ENCODE assay signal across 15 cellular contexts in genomic region chr9:131263701-131264100, GRCh38. TPM values are rescaled to one million over a fixed set of nuclear protein-coding genes. Genes with fewer than 3 reads are reported as not detected.
DNase-seq lines count a peak whose midpoint lies in the region; ATAC-seq and TF ChIP-seq lines count a peak whose summit lies in the region.
"Had no signal": no experiment of that assay in that cellular context is flagged by ENCODE, and none has a peak within 500 bp of the region (broad histone marks: within the 10 kb centered on the region; RNA-seq: fewer than 3 reads in every experiment).

No MANE protein-coding gene starts in this region.

- peaks cover 17 to 71% (median 55%) of the 10 kb centered on the region in 9 donors for H3K4me1 ChIP-seq in heart right ventricle
- H3K4me1 ChIP-seq: pancreas had no signal

- CTCF ChIA-PET in activated CD4-positive, alpha-beta memory T cell treated with anti-CD3 and anti-CD28 coated beads for 36 hours (lab: Charles Lee), result interaction anchor here (1.4 kb wide), 1 partner anchor 11 kb away, joined by 4 read pairs; no protein-coding TSS in a partner anchor

- no peak overlapping the region for H3K4me3 Mint-ChIP-seq in activated CD4-positive, alpha-beta memory T cell treated with anti-CD3 and anti-CD28 coated beads for 36 hours
- no peak overlapping the region for H3K4me3 Mint-ChIP-seq in stimulated activated naive B cell treated with anti-CD40 and anti-IgM and Interleukin-4, amounts not matched to agents 10 μg/mL and 1 μg/mL and 100 μg/mL, for 72 hours

- H3K27ac Mint-ChIP-seq in activated CD4-positive, alpha-beta memory T cell treated with anti-CD3 and anti-CD28 coated beads for 36 hours, result peak overlapping the region; percentile 97
- peak overlapping the region; percentile 73 for H3K27ac Mint-ChIP-seq in stimulated activated naive B cell treated with anti-CD40 and anti-IgM and Interleukin-4, amounts not matched to agents 10 μg/mL and 1 μg/mL and 100 μg/mL, for 72 hours

- no peaks in the 10 kb centered on the region for H3K27me3 ChIP-seq in heart right ventricle
- H3K27me3 ChIP-seq: adrenal gland, pancreas had no signal

- ATAC-seq in heart right ventricle (no peak), Right ventricle myocardium superior (ENCODE audit: poor library complexity) (no peak)
- ATAC-seq in stimulated activated naive B cell treated with anti-CD40 and anti-IgM and Interleukin-4, amounts not matched to agents 10 μg/mL and 1 μg/mL and 100 μg/mL, for 72 hours (replicated peaks), result no peak
- ATAC-seq: pancreas had no signal

- intact Hi-C loops in heart right ventricle (cut with DNase I) (no loop called here), Right ventricle myocardium superior (cut with DNase I) (no loop called here)
- intact Hi-C loops in activated CD4-positive, alpha-beta memory T cell treated with anti-CD3 and anti-CD28 coated beads for 36 hours (cut with micrococcal nuclease), result no loop called here

- no peak for DNase-seq in heart right ventricle
- no peak for DNase-seq in Right ventricle myocardium superior
- no peak for DNase-seq in activated CD4-positive, alpha-beta memory T cell treated with anti-CD3 and anti-CD28 coated beads for 36 hours
- DNase-seq in iPS-NIHi11 (ENCODE audit: low spot score), result peak; percentile 5
- DNase-seq in stimulated activated naive B cell treated with anti-CD40 and anti-IgM and Interleukin-4, amounts not matched to agents 10 μg/mL and 1 μg/mL and 100 μg/mL, for 72 hours, result no peak
- DNase-seq in medulla oblongata (ENCODE audit: extremely low spot score), result no peak
- DNase-seq in NCI-H1092 (lab: John Stamatoyannopoulos, UW), result no peak
- DNase-seq in NCI-H2107 (lab: John Stamatoyannopoulos, UW), result no peak
- DNase-seq: activated CD4-positive, alpha-beta T cell treated with anti-CD3 and anti-CD28 coated beads, Interleukin-2, amount 50 U/mL, for 4 hours; adrenal gland; NCI-H1048; NCI-H2171; NK-92 treated with Interleukin-12 subunit alpha and Interleukin-12 subunit beta, amount 100 ng/mL, for 24 hours; pancreas; small intestine had no signal

- no peak overlapping the region for H3K4me3 ChIP-seq in heart right ventricle
- H3K4me3 ChIP-seq: adrenal gland, pancreas had no signal

- no peaks in the 10 kb centered on the region for H3K9me3 ChIP-seq in heart right ventricle
- H3K9me3 ChIP-seq: adrenal gland, pancreas had no signal

- TF ChIP-seq CTCF in heart right ventricle (IDR thresholded peaks at IDR 0.05), result no peak

- peaks cover 0 to 55% (median 30%) of the 10 kb centered on the region in 9 donors for H3K36me3 ChIP-seq in heart right ventricle
- H3K36me3 ChIP-seq: pancreas had no signal

- H3K27ac ChIP-seq in heart right ventricle, result peak overlapping the region in 9 of 10 donors; percentile 14 to 99 (median 60)
- H3K27ac ChIP-seq: adrenal gland, pancreas had no signal

- 85% methylated on average over 6 of the region's 6 CpGs for WGBS in heart right ventricle, 2 donors

- POLR2A ChIA-PET in activated CD4-positive, alpha-beta memory T cell treated with anti-CD3 and anti-CD28 coated beads for 36 hours (lab: Charles Lee), result interaction anchor here (1.4 to 1.5 kb wide), 2 partner anchors 9 to 10 kb away, joined by 3 to 6 read pairs; no protein-coding TSS in a partner anchor

- no peaks in the 10 kb centered on the region for H3K27me3 Mint-ChIP-seq in activated CD4-positive, alpha-beta memory T cell treated with anti-CD3 and anti-CD28 coated beads for 36 hours
- no peaks in the 10 kb centered on the region for H3K27me3 Mint-ChIP-seq in stimulated activated naive B cell treated with anti-CD40 and anti-IgM and Interleukin-4, amounts not matched to agents 10 μg/mL and 1 μg/mL and 100 μg/mL, for 72 hours

- H3K36me3 Mint-ChIP-seq in activated CD4-positive, alpha-beta memory T cell treated with anti-CD3 and anti-CD28 coated beads for 36 hours, result peaks cover 33% of the 10 kb centered on the region
- H3K36me3 Mint-ChIP-seq in stimulated activated naive B cell treated with anti-CD40 and anti-IgM and Interleukin-4, amounts not matched to agents 10 μg/mL and 1 μg/mL and 100 μg/mL, for 72 hours, result peaks cover 22 to 41% of the 10 kb centered on the region in 2 donors

- H3K9me3 Mint-ChIP-seq in activated CD4-positive, alpha-beta memory T cell treated with anti-CD3 and anti-CD28 coated beads for 36 hours, result no peaks in the 10 kb centered on the region
- no peaks in the 10 kb centered on the region for H3K9me3 Mint-ChIP-seq in stimulated activated naive B cell treated with anti-CD40 and anti-IgM and Interleukin-4, amounts not matched to agents 10 μg/mL and 1 μg/mL and 100 μg/mL, for 72 hours

- peaks cover 58% of the 10 kb centered on the region for H3K4me1 Mint-ChIP-seq in activated CD4-positive, alpha-beta memory T cell treated with anti-CD3 and anti-CD28 coated beads for 36 hours (ENCODE audit: low read depth)
- H3K4me1 Mint-ChIP-seq in stimulated activated naive B cell treated with anti-CD40 and anti-IgM and Interleukin-4, amounts not matched to agents 10 μg/mL and 1 μg/mL and 100 μg/mL, for 72 hours, result peaks cover 31 to 68% of the 10 kb centered on the region in 2 donors

RNA-seq across cellular contexts. Expression of gene FAM78A, which starts 12.6 kb away (rescaled TPM):
- total RNA-seq in heart right ventricle (10 to 100 TPM; 21.0 to 53.1 (median 32.3) TPM), Right ventricle myocardium superior (55.7 TPM)
- 10 to 100 TPM in 1 of 2 donors, 1 to 10 TPM in 1; 7.0 to 27.3 TPM for polyA plus RNA-seq in heart right ventricle
- 10 to 100 TPM; 34.0 to 36.2 TPM for total RNA-seq in activated CD4-positive, alpha-beta memory T cell treated with anti-CD3 and anti-CD28 coated beads for 36 hours

RNA-seq across cellular contexts. Expression of gene PLPP7, which starts 25.8 kb away (rescaled TPM):
- 100 to 1,000 TPM in 5 of 10 donors, 10 to 100 TPM in 5; 76.1 to 140 (median 102) TPM for total RNA-seq in heart right ventricle
- 100 to 1,000 TPM in 1 of 2 donors, 10 to 100 TPM in 1; 42.6 to 129 TPM for polyA plus RNA-seq in heart right ventricle
- total RNA-seq in Right ventricle myocardium superior, result 115 TPM
- not detected for total RNA-seq in activated CD4-positive, alpha-beta memory T cell treated with anti-CD3 and anti-CD28 coated beads for 36 hours

Comparison
In these comparisons a context has a peak if more than half of its experiments do, and no peak if none do; other contexts are left out.
1. RNA of gene PLPP7, which starts 25.8 kb away (total RNA-seq): 115 TPM in Right ventricle myocardium superior (single experiment) and 76.1 to 140 TPM in heart right ventricle; not detected in activated CD4-positive, alpha-beta memory T cell treated with anti-CD3 and anti-CD28 coated beads for 36 hours; every median in the first group is over 10 times any median in the second.